27 cellular contexts compared by ENCODE assay signal in genomic region chr5:90890183-90890582, GRCh38.
"Had no signal": no experiment of that assay in that cellular context is flagged by ENCODE, and none has a peak within 500 bp of the region (broad histone marks: within the 10 kb centered on the region; RNA-seq: fewer than 3 reads in every experiment).

No MANE protein-coding gene starts in this region.

- H3K4me3 ChIP-seq: colonic mucosa, esophagus squamous epithelium, heart right ventricle, lower lobe of right lung, prostate gland, skin epidermis, spleen, testis, tibial artery had no signal

- H3K36me3 Mint-ChIP-seq: naive B cell; natural killer cell treated with Interleukin-12 subunit alpha and Interleukin-12 subunit beta and Interleukin-15 and Interleukin-18, amount 100 ng/mL, for 72 hours; stimulated activated memory B cell treated with anti-CD40 and anti-IgM and Interleukin-4, amounts not matched to agents 10 μg/mL and 1 μg/mL and 100 μg/mL, for 72 hours; type B pancreatic cell had no signal

- H3K4me3 Mint-ChIP-seq: dendritic cell treated with granulocyte-macrophage colony-stimulating factor and Interleukin-4, amounts not matched to agents 40 ng/mL and 50 ng/mL, for 4 days; endodermal cell; naive B cell; natural killer cell treated with Interleukin-12 subunit alpha and Interleukin-12 subunit beta and Interleukin-15 and Interleukin-18, amount 100 ng/mL, for 72 hours; stimulated activated memory B cell treated with anti-CD40 and anti-IgM and Interleukin-4, amounts not matched to agents 10 μg/mL and 1 μg/mL and 100 μg/mL, for 72 hours; type B pancreatic cell had no signal

- ATAC-seq: heart right ventricle; left ventricle myocardium superior; natural killer cell treated with Interleukin-12 subunit alpha and Interleukin-12 subunit beta and Interleukin-15 and Interleukin-18, amount 100 ng/mL, for 72 hours; right cardiac atrium; stimulated activated memory B cell treated with anti-CD40 and anti-IgM and Interleukin-4, amounts not matched to agents 10 μg/mL and 1 μg/mL and 100 μg/mL, for 72 hours; stimulated activated naive CD8-positive, alpha-beta T cell treated with anti-CD3 and anti-CD28 coated beads, Interleukin-15, Interleukin-2, amounts not matched to agents 100 U/mL and 50 U/mL, for 24 hours had no signal

- H3K9me3 Mint-ChIP-seq: dendritic cell treated with granulocyte-macrophage colony-stimulating factor and Interleukin-4, amounts not matched to agents 40 ng/mL and 50 ng/mL, for 4 days; endodermal cell; naive B cell; natural killer cell treated with Interleukin-12 subunit alpha and Interleukin-12 subunit beta and Interleukin-15 and Interleukin-18, amount 100 ng/mL, for 72 hours; stimulated activated memory B cell treated with anti-CD40 and anti-IgM and Interleukin-4, amounts not matched to agents 10 μg/mL and 1 μg/mL and 100 μg/mL, for 72 hours; type B pancreatic cell had no signal

- FAIRE-seq: islet of Langerhans had no signal

- H3K27ac Mint-ChIP-seq: dendritic cell treated with granulocyte-macrophage colony-stimulating factor and Interleukin-4, amounts not matched to agents 40 ng/mL and 50 ng/mL, for 4 days; endodermal cell; naive B cell; natural killer cell treated with Interleukin-12 subunit alpha and Interleukin-12 subunit beta and Interleukin-15 and Interleukin-18, amount 100 ng/mL, for 72 hours; stimulated activated memory B cell treated with anti-CD40 and anti-IgM and Interleukin-4, amounts not matched to agents 10 μg/mL and 1 μg/mL and 100 μg/mL, for 72 hours; type B pancreatic cell had no signal

- H3K4me1 Mint-ChIP-seq: naive B cell; stimulated activated memory B cell treated with anti-CD40 and anti-IgM and Interleukin-4, amounts not matched to agents 10 μg/mL and 1 μg/mL and 100 μg/mL, for 72 hours had no signal

- H3K36me3 ChIP-seq: colonic mucosa, esophagus squamous epithelium, heart right ventricle, lower lobe of right lung, prostate gland, spleen, tibial artery had no signal

- H3K27ac ChIP-seq: colonic mucosa, heart right ventricle, lower lobe of right lung, prostate gland, spleen, testis, tibial artery had no signal

- H3K4me1 ChIP-seq: colonic mucosa, lower lobe of right lung, prostate gland, spleen, testis had no signal

- H3K27me3 ChIP-seq: colonic mucosa, esophagus squamous epithelium, heart right ventricle, spleen, testis, tibial artery had no signal

- H3K27me3 Mint-ChIP-seq: dendritic cell treated with granulocyte-macrophage colony-stimulating factor and Interleukin-4, amounts not matched to agents 40 ng/mL and 50 ng/mL, for 4 days; type B pancreatic cell had no signal

- H3K9me3 ChIP-seq: colonic mucosa, esophagus squamous epithelium, heart right ventricle, lower lobe of right lung, prostate gland, spleen, testis, tibial artery had no signal

- DNase-seq: colonic mucosa; effector CD8-positive, alpha-beta T cell; endodermal cell; erythroblast; esophagus squamous epithelium; foreskin melanocyte; glutamatergic neuron; heart right ventricle; hippocampal formation; left ventricle myocardium superior; lower lobe of right lung; naive B cell; nucleus accumbens; right cardiac atrium; spleen; stimulated activated CD4-positive, alpha-beta T cell treated with anti-CD3 and anti-CD28 coated beads, Interleukin-4, amount 100 ng/mL, for 4 hours; stimulated activated naive CD8-positive, alpha-beta T cell treated with anti-CD3 and anti-CD28 coated beads, Interleukin-15, Interleukin-2, amounts not matched to agents 100 U/mL and 50 U/mL, for 24 hours; substantia nigra; testis; tibial artery had no signal
